In genomic region chr5:149320791-149321330, GRCh38 we compare ENCODE assay signal across 8 cellular contexts. TPM values are rescaled to one million over a fixed set of nuclear protein-coding genes. Genes with fewer than 3 reads are reported as not detected.
DNase-seq lines count a peak whose midpoint lies in the region; ATAC-seq and TF ChIP-seq lines count a peak whose summit lies in the region.

No MANE protein-coding gene starts in this region.

- H3K27me3 ChIP-seq in SJSA1 (replicated peaks) (no peaks in the 10 kb centered on the region), neuronal stem cell (ENCODE audit: control insufficient read depth in 3 of 3, insufficient read depth in 3 of 3, low read depth in 1 of 3, low read length in 3 of 3) (no peaks in the 10 kb centered on the region)

- H3K18ac ChIP-seq in neuronal stem cell (ENCODE audit: low read length), result peak overlapping the region; percentile 41

- no peak overlapping the region for H2BK12ac ChIP-seq in neuronal stem cell (ENCODE audit: low read length)

- in situ Hi-C loops in ACHN (cut with HindIII; ENCODE audit: low pct_ligation_motif_present, low pct_unique_long_range_greater_than_20kb, low sequenced_read_pairs), result no loop called here

- H3K9me3 ChIP-seq in SJSA1 (replicated peaks) (no peaks in the 10 kb centered on the region), neuronal stem cell (replicated peaks in 1 of 2; ENCODE audit: control insufficient read depth in 2 of 2, insufficient read depth in 1 of 2, low read depth in 1 of 2, low read length in 2 of 2) (no peaks in the 10 kb centered on the region)

- no CpG with 5 or more reads among the region's 4 CpGs for WGBS in neuronal stem cell (ENCODE audit: extremely low coverage in 2 of 2, insufficient read length in 2 of 2, insufficient replicate concordance in 1 of 2), 2 donors

- H2AFZ ChIP-seq in neuronal stem cell (ENCODE audit: low read length), result peak overlapping the region; percentile 80

- no peak overlapping the region for H3K4ac ChIP-seq in neuronal stem cell (ENCODE audit: low read length)

- no peak overlapping the region for H3K14ac ChIP-seq in neuronal stem cell (ENCODE audit: low read length)

- no peak overlapping the region for H3K9ac ChIP-seq in neuronal stem cell (ENCODE audit: low read depth, low read length, poor library complexity)

- ATAC-seq in HG02642 (IDR thresholded peaks at IDR 0.05; ENCODE audit: poor library complexity, unreplicated experiment) (no peak), HG03097 (IDR thresholded peaks at IDR 0.05; ENCODE audit: low FRiP score, unreplicated experiment) (no peak)

- H3K27ac ChIP-seq in SJSA1 (peak overlapping the region; percentile 25), neuronal stem cell (replicated peaks; ENCODE audit: low read length) (no peak overlapping the region)

- H3K4me3 ChIP-seq in SJSA1, result no peak overlapping the region
- no peak overlapping the region for H3K4me3 ChIP-seq in fibroblast of pulmonary artery (replicated peaks; ENCODE audit: low read depth, low read length)
- no peak overlapping the region for H3K4me3 ChIP-seq in neuronal stem cell (ENCODE audit: low read length in 2 of 2)

- H3K4me1 ChIP-seq in SJSA1 (replicated peaks) (peaks cover 32% of the 10 kb centered on the region), neuronal stem cell (ENCODE audit: control insufficient read depth in 2 of 2, insufficient read depth in 1 of 2, low read depth in 1 of 2, low read length in 2 of 2) (peaks cover 0 to 7% of the 10 kb centered on the region in 2 donors)

- H2BK5ac ChIP-seq in neuronal stem cell (ENCODE audit: low read length), result no peak overlapping the region

- H3K4me2 ChIP-seq in neuronal stem cell (ENCODE audit: insufficient read depth, low read length, poor library complexity, severe bottlenecking), result no peak overlapping the region

- H2BK120ac ChIP-seq in neuronal stem cell (ENCODE audit: low read depth, low read length), result no peak overlapping the region

- H4K91ac ChIP-seq in neuronal stem cell (ENCODE audit: low read depth, low read length, poor library complexity), result no peak overlapping the region

- no peak overlapping the region for H4K8ac ChIP-seq in neuronal stem cell (ENCODE audit: low read depth, low read length)

- no peak for TF ChIP-seq CTCF in fibroblast of pulmonary artery (IDR thresholded peaks at IDR 0.05; ENCODE audit: low read length, missing control alignments)

- H3K36me3 ChIP-seq in SJSA1 (peaks cover 37% of the 10 kb centered on the region), neuronal stem cell (replicated peaks in 1 of 2; ENCODE audit: control insufficient read depth in 2 of 2, insufficient read depth in 2 of 2, low read length in 2 of 2) (no peaks in the 10 kb centered on the region)

- no peak overlapping the region for H2AK5ac ChIP-seq in neuronal stem cell (ENCODE audit: low read depth, low read length)

- H3K23ac ChIP-seq in neuronal stem cell (ENCODE audit: low read depth, low read length, poor library complexity), result no peak overlapping the region

- no peaks in the 10 kb centered on the region for H3K79me1 ChIP-seq in neuronal stem cell (ENCODE audit: low read depth, low read length)

- DNase-seq in ACHN (peak; percentile 93), LHCN-M2 (ENCODE audit: low read depth) (peak; percentile 96), SJSA1 (ENCODE audit: low read depth in 1 of 2, low spot score in 2 of 2) (peak; percentile 90 to 96), fibroblast of pulmonary artery (ENCODE audit: low read depth) (peak; percentile 97), neuronal stem cell (ENCODE audit: low spot score) (peak; percentile 18)
- no peak for DNase-seq in stimulated activated CD4-positive, alpha-beta T cell treated with anti-CD3 and anti-CD28 coated beads, Interleukin-1b, Interleukin-23, amount 100 ng/mL, for 48 hours

- H2BK15ac ChIP-seq in neuronal stem cell (ENCODE audit: low read length), result no peak overlapping the region

RNA-seq across cellular contexts. Expression of gene GRPEL2, which starts 24.4 kb away (rescaled TPM):
- 13.9 and 16.8 TPM in 2 replicates for total RNA-seq in LHCN-M2 (2014; rRNA removed)
- 3.4 TPM for polyA plus RNA-seq in LHCN-M2 (2012)
- total RNA-seq in SJSA1 (2014; rRNA removed; shearing (Covaris generic)), result 29.6 and 35.0 TPM in 2 replicates
- polyA plus RNA-seq in neuronal stem cell (2013, experiment 1 of 2), result 11.4 TPM
- polyA plus RNA-seq in neuronal stem cell (2013, experiment 2 of 2), result 11.3 TPM

RNA-seq across cellular contexts. Expression of gene PCYOX1L, which starts 37.0 kb away (rescaled TPM):
- total RNA-seq in LHCN-M2 (2014; rRNA removed), result 5.9 and 6.3 TPM in 2 replicates
- polyA plus RNA-seq in LHCN-M2 (2012), result 5.0 TPM
- total RNA-seq in SJSA1 (2014; rRNA removed; shearing (Covaris generic)), result 23.7 and 26.4 TPM in 2 replicates
- polyA plus RNA-seq in neuronal stem cell (2013, experiment 1 of 2), result 16.0 TPM
- polyA plus RNA-seq in neuronal stem cell (2013, experiment 2 of 2), result 16.3 TPM

RNA-seq across cellular contexts. Expression of gene AFAP1L1, which starts 49.2 kb away (rescaled TPM):
- total RNA-seq in LHCN-M2 (2014; rRNA removed), result 5.9 and 6.4 TPM in 2 replicates
- 9.2 TPM for polyA plus RNA-seq in LHCN-M2 (2012)
- 26.6 and 33.2 TPM in 2 replicates for total RNA-seq in SJSA1 (2014; rRNA removed; shearing (Covaris generic))
- 0.29 TPM for polyA plus RNA-seq in neuronal stem cell (2013, experiment 1 of 2)
- polyA plus RNA-seq in neuronal stem cell (2013, experiment 2 of 2), result 0.19 TPM

RNA-seq across cellular contexts. Expression of gene IL17B, which starts 58.2 kb away (rescaled TPM):
- total RNA-seq in LHCN-M2 (2014; rRNA removed), result not detected in 2 replicates
- polyA plus RNA-seq in LHCN-M2 (2012), result not detected
- 1.00 TPM in 1 of 2 replicates, not detected in the other for total RNA-seq in SJSA1 (2014; rRNA removed; shearing (Covaris generic))
- not detected for polyA plus RNA-seq in neuronal stem cell (2013, experiment 1 of 2)
- not detected for polyA plus RNA-seq in neuronal stem cell (2013, experiment 2 of 2)
